In the genomic region with DNA sequence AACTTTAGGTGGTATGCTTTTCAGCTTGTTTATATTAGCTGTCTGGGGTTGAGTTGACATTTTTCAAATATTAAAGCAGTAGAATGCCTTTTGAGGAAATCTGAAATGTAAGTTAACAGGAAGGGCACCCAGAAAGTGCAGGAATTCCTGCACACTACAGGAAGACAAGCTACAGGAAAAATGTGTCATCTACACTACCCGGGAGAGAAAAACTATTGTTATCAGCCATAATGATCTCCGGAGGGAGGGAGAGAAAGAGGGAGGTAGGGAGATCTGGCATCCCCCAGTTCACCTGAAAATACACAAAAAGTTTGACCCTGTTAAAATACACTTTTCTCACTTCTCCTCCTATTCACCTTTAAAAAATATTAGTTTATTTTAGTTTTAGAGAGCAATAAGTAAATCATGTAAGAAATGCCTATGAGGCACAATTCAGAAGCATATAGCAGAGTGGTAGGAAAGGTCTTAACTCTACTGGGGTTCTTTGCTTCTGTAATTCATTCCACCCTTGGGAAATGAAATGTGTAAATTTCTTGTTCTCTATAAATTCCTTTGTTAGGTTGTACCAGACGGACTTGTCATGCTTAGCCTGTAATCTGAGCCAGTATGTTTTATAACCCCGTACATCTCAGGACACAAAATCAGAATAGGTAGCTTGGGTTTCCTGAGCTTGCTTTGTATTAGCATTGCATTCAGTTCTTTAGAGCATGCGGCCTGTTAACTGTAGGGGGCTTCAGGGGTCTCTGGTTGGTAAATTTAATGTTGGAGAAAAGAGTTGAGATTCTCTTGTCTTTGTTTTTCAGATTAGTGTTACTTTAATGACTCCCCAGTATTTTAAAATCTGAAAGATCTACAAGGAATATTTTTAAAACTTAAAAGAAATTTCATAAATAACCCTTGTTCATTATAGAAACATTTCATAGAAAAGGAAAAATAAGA, we compare ENCODE assay signal across 15 cellular contexts. TPM values are rescaled to one million over a fixed set of nuclear protein-coding genes. Genes with fewer than 3 reads are reported as not detected.
DNase-seq lines count a peak whose midpoint lies in the region; ATAC-seq, FAIRE-seq and TF ChIP-seq lines count a peak whose summit lies in the region.
"Had no signal": no experiment of that assay in that cellular context is flagged by ENCODE, and none has a peak within 500 bp of the region (broad histone marks: within the 10 kb centered on the region; RNA-seq: fewer than 3 reads in every experiment).

No MANE protein-coding gene starts in this region.

- H3K27me3 Mint-ChIP-seq in endothelial cell (ENCODE audit: unreplicated experiment), result peaks cover 5% of the 10 kb centered on the region
- no peaks in the 10 kb centered on the region for H3K27me3 Mint-ChIP-seq in mesothelial cell of epicardium (ENCODE audit: low read depth)

- H3K4me3 ChIP-seq in Panc1 (ENCODE audit: low read depth in 2 of 2, low read length in 2 of 2) (no peak overlapping the region), osteoblast (ENCODE audit: insufficient read depth, low read length) (no peak overlapping the region)

- H3K4me1 ChIP-seq in Panc1 (ENCODE audit: control insufficient read depth, insufficient read depth, low read length) (peaks cover 26% of the 10 kb centered on the region), osteoblast (ENCODE audit: insufficient read depth, low read length) (peaks cover 7% of the 10 kb centered on the region)

- in situ Hi-C loops in Panc1 (cut with HindIII; ENCODE audit: low pct_unique_long_range_greater_than_20kb, low sequenced_read_pairs), result no loop called here

- H3K27ac ChIP-seq in Panc1 (ENCODE audit: low read length), result peak overlapping the region; percentile 78
- H3K27ac ChIP-seq in osteoblast (ENCODE audit: low read depth, low read length), result no peak overlapping the region

- intact Hi-C loops in Panc1 (cut with micrococcal nuclease; ENCODE audit: unreplicated experiment) (no loop called here), Right ventricle myocardium inferior (cut with DNase I) (loop anchor here (5.0 kb wide), 1 partner anchor 104 kb away; no protein-coding TSS in a partner anchor)

- peak overlapping the region; percentile 18 for H2AFZ ChIP-seq in osteoblast (ENCODE audit: low read length)

- TF ChIP-seq CTCF in Panc1 (IDR thresholded peaks at IDR 0.05) (no peak), endothelial cell (IDR thresholded peaks at IDR 0.05; ENCODE audit: unreplicated experiment) (no peak), osteoblast (IDR thresholded peaks at IDR 0.05; ENCODE audit: extremely low read depth, low read depth, low read length) (no peak), mesothelial cell of epicardium (IDR thresholded peaks at IDR 0.05; ENCODE audit: unreplicated experiment) (no peak)

- ATAC-seq in Panc1, result no peak
- ATAC-seq in GM18870 (IDR thresholded peaks at IDR 0.05; ENCODE audit: unreplicated experiment), result no peak
- ATAC-seq in GM18519 (IDR thresholded peaks at IDR 0.05; ENCODE audit: low FRiP score, unreplicated experiment), result no peak
- no peak for ATAC-seq in Right ventricle myocardium inferior
- ATAC-seq: HCT116; stimulated activated effector memory CD8-positive, alpha-beta T cell treated with anti-CD3 and anti-CD28 coated beads, Interleukin-12 subunit alpha, Interleukin-12 subunit beta, amount 100 ng/mL, for 72 hours had no signal

- H3K36me3 Mint-ChIP-seq in endothelial cell (ENCODE audit: low read depth, unreplicated experiment) (no peaks in the 10 kb centered on the region), mesothelial cell of epicardium (no peaks in the 10 kb centered on the region)
- H3K36me3 Mint-ChIP-seq: stimulated activated effector memory CD8-positive, alpha-beta T cell treated with anti-CD3 and anti-CD28 coated beads, Interleukin-12 subunit alpha, Interleukin-12 subunit beta, amount 100 ng/mL, for 72 hours had no signal

- no peaks in the 10 kb centered on the region for H3K79me2 ChIP-seq in osteoblast (ENCODE audit: insufficient read depth, low read length)

- peak; percentile 57 for FAIRE-seq in G401.6 (lab: Jason Lieb, UNC)

- CTCF ChIA-PET in Panc1 (lab: Charles Lee), result no interaction called here

- no peaks in the 10 kb centered on the region for H3K9me3 Mint-ChIP-seq in endothelial cell (ENCODE audit: unreplicated experiment)
- no peaks in the 10 kb centered on the region for H3K9me3 Mint-ChIP-seq in mesothelial cell of epicardium
- H3K9me3 Mint-ChIP-seq: stimulated activated effector memory CD8-positive, alpha-beta T cell treated with anti-CD3 and anti-CD28 coated beads, Interleukin-12 subunit alpha, Interleukin-12 subunit beta, amount 100 ng/mL, for 72 hours had no signal

- H3K36me3 ChIP-seq in Panc1 (ENCODE audit: control insufficient read depth, insufficient read depth, low read length) (no peaks in the 10 kb centered on the region), osteoblast (ENCODE audit: insufficient read depth, low read length) (no peaks in the 10 kb centered on the region)

- no peak overlapping the region for H3K27ac Mint-ChIP-seq in endothelial cell (ENCODE audit: unreplicated experiment)
- H3K27ac Mint-ChIP-seq in mesothelial cell of epicardium, result no peak overlapping the region
- H3K27ac Mint-ChIP-seq: stimulated activated effector memory CD8-positive, alpha-beta T cell treated with anti-CD3 and anti-CD28 coated beads, Interleukin-12 subunit alpha, Interleukin-12 subunit beta, amount 100 ng/mL, for 72 hours had no signal

- BruUV-seq in Panc1 (replicated peaks; lab: Mats Ljungman, UMichigan), result no TSS peak

- H3K27me3 ChIP-seq in Panc1 (ENCODE audit: control insufficient read depth, insufficient read depth, low read length), result no peaks in the 10 kb centered on the region
- H3K27me3 ChIP-seq in osteoblast (ENCODE audit: insufficient read depth, low read length), result no peaks in the 10 kb centered on the region

- peak overlapping the region; percentile 64 for H3K4me3 Mint-ChIP-seq in endothelial cell (ENCODE audit: unreplicated experiment)
- H3K4me3 Mint-ChIP-seq in mesothelial cell of epicardium, result no peak overlapping the region
- H3K4me3 Mint-ChIP-seq: stimulated activated effector memory CD8-positive, alpha-beta T cell treated with anti-CD3 and anti-CD28 coated beads, Interleukin-12 subunit alpha, Interleukin-12 subunit beta, amount 100 ng/mL, for 72 hours had no signal

- H3K4me1 Mint-ChIP-seq in endothelial cell (ENCODE audit: unreplicated experiment) (peaks cover 36% of the 10 kb centered on the region), mesothelial cell of epicardium (no peaks in the 10 kb centered on the region)

- H3K4me2 ChIP-seq in osteoblast (ENCODE audit: insufficient read depth, low read length), result no peak overlapping the region

- POLR2A ChIA-PET in Panc1 (lab: Charles Lee), result interaction anchor here (0.6 kb wide), 1 partner anchor 105 kb away, joined by 4 read pairs; no protein-coding TSS in a partner anchor

- no peaks in the 10 kb centered on the region for H4K20me1 ChIP-seq in osteoblast (ENCODE audit: insufficient read depth, low read length)

- no peaks in the 10 kb centered on the region for H3K9me3 ChIP-seq in Panc1 (ENCODE audit: control insufficient read depth, insufficient read depth, low read depth, low read length)
- H3K9me3 ChIP-seq in osteoblast (ENCODE audit: low read depth, low read length), result no peaks in the 10 kb centered on the region

- DNase-seq in Panc1 (ENCODE audit: low read depth, low spot score) (no peak), endothelial cell (ENCODE audit: low spot score) (no peak), osteoblast (ENCODE audit: insufficient read length, low spot score, missing footprints) (no peak), mesothelial cell of epicardium (ENCODE audit: low spot score in 2 of 2, unreplicated experiment in 2 of 2) (no peak), Right ventricle myocardium inferior (ENCODE audit: missing footprints) (no peak)
- DNase-seq: activated T-cell treated with anti-CD3 and anti-CD28 coated beads for 4 hours, anterior cingulate cortex, KG1, NCI-H2029 treated with DMSO at 0.1 percent for 48 hours, nucleus accumbens had no signal

RNA-seq across cellular contexts. Expression of a gene that starts 3.3 kb away (rescaled TPM):
- total RNA-seq in Panc1 (2021; ENCODE audit: unreplicated experiment) (11.8 TPM), endothelial cell (ENCODE audit: unreplicated experiment) (30.5 TPM), osteoblast (1.5 and 2.5 TPM in 2 replicates), mesothelial cell of epicardium (21.2 to 24.1 TPM (median 21.7 TPM) in 3 replicates), Right ventricle myocardium inferior (3.8 TPM)
- 19.5 TPM for polyA plus RNA-seq in Panc1 (2012; ENCODE audit: insufficient read length)
